In genomic region chr9:100033877-100034551, GRCh38 we compare ENCODE assay signal across 1 cellular context.
A peak's percentile ranks its signal among the peaks of the same experiment; 100 is the strongest.
TF ChIP-seq lines count a peak whose summit lies in the region.

No MANE protein-coding gene starts in this region.

TF ChIP-seq in K562, 482 proteins besides CTCF, POLR2A, EP300 and RAD21 (continued from another document and continues in another):
- TF ChIP-seq UBTF (IDR thresholded peaks at IDR 0.05; ENCODE audit: borderline replicate concordance in 1 of 2, low read depth in 2 of 2, low read length in 2 of 2) (no peak), NR2F6 (CRISPR knock-in tag; IDR thresholded peaks at IDR 0.05) (no peak), ZNF354B (CRISPR knock-in tag; IDR thresholded peaks at IDR 0.05) (no peak), CREB1 (IDR thresholded peaks at IDR 0.05) (no peak), CREB1 (CRISPR knock-in tag; IDR thresholded peaks at IDR 0.05) (no peak), KLF13 (tag; IDR thresholded peaks at IDR 0.05; ENCODE audit: borderline replicate concordance, low read depth) (peak; percentile 60; the same call in 1 of the 2 replicates), SIRT6 (IDR thresholded peaks at IDR 0.05; ENCODE audit: low read depth, low read length) (no peak), SMARCC2 (IDR thresholded peaks at IDR 0.05; ENCODE audit: low read depth) (no peak), ARID3A (IDR thresholded peaks at IDR 0.05; ENCODE audit: borderline replicate concordance, low read depth, low read length) (0 out of 2 replicates have a peak, but pooled peaks have one; percentile 29), ZBTB33 (CRISPR knock-in tag; IDR thresholded peaks at IDR 0.05) (no peak), TCF3 (CRISPR knock-in tag; IDR thresholded peaks at IDR 0.05) (no peak), KDM2B (CRISPR knock-in tag; IDR thresholded peaks at IDR 0.05) (no peak), LARP7 (IDR thresholded peaks at IDR 0.05) (no peak), ZKSCAN8 (CRISPR knock-in tag; IDR thresholded peaks at IDR 0.05) (no peak; the same call in 1 of the 2 replicates), CUX1 (CRISPR knock-in tag; IDR thresholded peaks at IDR 0.05) (0 out of 2 replicates have a peak, but pooled peaks have one; percentile 55), HDAC3 (IDR thresholded peaks at IDR 0.05; ENCODE audit: borderline replicate concordance, partially characterized antibody) (no peak), KLF16 (IDR thresholded peaks at IDR 0.05) (no peak), POLR2H (tag; IDR thresholded peaks at IDR 0.05; ENCODE audit: low read depth) (no peak), ZNF232 (CRISPR knock-in tag; IDR thresholded peaks at IDR 0.05) (no peak), HCFC1 (IDR thresholded peaks at IDR 0.05; ENCODE audit: low read depth, low read length) (no peak), HNRNPUL1 (IDR thresholded peaks at IDR 0.05; ENCODE audit: low read length) (no peak), FUS (optimal IDR thresholded peaks at IDR 0.05; ENCODE audit: low read depth, low read length) (no peak), PRDM10 (IDR thresholded peaks at IDR 0.05; ENCODE audit: partially characterized antibody) (no peak), HMBOX1 (IDR thresholded peaks at IDR 0.05) (no peak), CTCFL (IDR thresholded peaks at IDR 0.05; ENCODE audit: borderline replicate concordance, insufficient read depth, low read depth, low read length, poor library complexity, severe bottlenecking) (no peak), ZBTB49 (CRISPR knock-in tag; IDR thresholded peaks at IDR 0.05; ENCODE audit: borderline replicate concordance) (no peak), THRA (IDR thresholded peaks at IDR 0.05) (no peak), ZNF766 (CRISPR knock-in tag; conservative IDR thresholded peaks at IDR 0.05) (0 out of 2 replicates have a peak, but pooled peaks have one; percentile 14), CBX5 (IDR thresholded peaks at IDR 0.05; ENCODE audit: borderline replicate concordance, low read depth) (no peak), NR2C2 (CRISPR knock-in tag; IDR thresholded peaks at IDR 0.05) (no peak), NR2C2 (tag; IDR thresholded peaks at IDR 0.05) (peak; percentile 70), CCNT2 (IDR thresholded peaks at IDR 0.05; ENCODE audit: borderline replicate concordance, extremely low read depth, insufficient read length, low read depth, low read length) (no peak), MXD1 (CRISPR knock-in tag; IDR thresholded peaks at IDR 0.05; ENCODE audit: borderline replicate concordance, poor library complexity, severe bottlenecking) (no peak), JUN (IDR thresholded peaks at IDR 0.05; ENCODE audit: borderline replicate concordance, low read depth, low read length) (no peak), JUN (CRISPR knock-in tag; IDR thresholded peaks at IDR 0.05; ENCODE audit: borderline replicate concordance) (no peak)
